Comparison of ENCODE assay signal across 1 cellular context in genomic region chr9:129802833-129803678, GRCh38.
A peak's percentile ranks its signal among the peaks of the same experiment; 100 is the strongest.
TF ChIP-seq lines count a peak whose summit lies in the region.

Gene TOR1B (plus strand): TSS chr9:129803184. CDS start chr9:129803213, 29 bp downstream.

TF ChIP-seq in K562, 482 proteins besides CTCF, POLR2A, EP300 and RAD21 (continued from another document and continues in another):
- TF ChIP-seq ATF3 (IDR thresholded peaks at IDR 0.05): no peak
- no peak for TF ChIP-seq ATF3 (CRISPR knock-in tag; conservative IDR thresholded peaks at IDR 0.05)
- peak; percentile 95 for TF ChIP-seq SAP30 (IDR thresholded peaks at IDR 0.05; ENCODE audit: borderline replicate concordance, insufficient read depth, low read depth, low read length, poor library complexity, severe bottlenecking)
- 0 out of 2 replicates have a peak, but pooled peaks have one; percentile 56 for TF ChIP-seq CBX1 (IDR thresholded peaks at IDR 0.05; ENCODE audit: low read depth)
- no peak; the same call in 1 of the 2 replicates for TF ChIP-seq TOE1 (IDR thresholded peaks at IDR 0.05; ENCODE audit: borderline replicate concordance)
- no peak; the same call in 1 of the 2 replicates for TF ChIP-seq TOE1 (CRISPR knock-in tag; IDR thresholded peaks at IDR 0.05; ENCODE audit: borderline replicate concordance, low read depth)
- TF ChIP-seq YY1 (IDR thresholded peaks at IDR 0.05; ENCODE audit: borderline replicate concordance in 1 of 3, control insufficient read depth in 1 of 3, extremely low read depth in 1 of 3, insufficient read depth in 3 of 3, insufficient read length in 1 of 3, insufficient replicate concordance in 2 of 3, low read depth in 1 of 3, low read length in 2 of 3): peak; percentile 99 to 100 (median 99)
- TF ChIP-seq ZNF316 (IDR thresholded peaks at IDR 0.05): no peak
- no peak for TF ChIP-seq ELF2 (CRISPR knock-in tag; IDR thresholded peaks at IDR 0.05)
- TF ChIP-seq STAT5B (CRISPR knock-in tag; IDR thresholded peaks at IDR 0.05): no peak
- no peak for TF ChIP-seq LARP7 (IDR thresholded peaks at IDR 0.05)
- peak; percentile 65; the same call in 1 of the 2 replicates for TF ChIP-seq VEZF1 (CRISPR knock-in tag; IDR thresholded peaks at IDR 0.05)
- no peak for TF ChIP-seq NFATC3 (IDR thresholded peaks at IDR 0.05)
- no peak for TF ChIP-seq DNMT1 (IDR thresholded peaks at IDR 0.05)
- peak; percentile 89 for TF ChIP-seq CXXC5 (CRISPR knock-in tag; IDR thresholded peaks at IDR 0.05)
- peak; percentile 78; the same call in 1 of the 2 replicates for TF ChIP-seq E2F3 (CRISPR knock-in tag; IDR thresholded peaks at IDR 0.05)
- no peak for TF ChIP-seq U2AF2 (optimal IDR thresholded peaks at IDR 0.05; ENCODE audit: low read depth, low read length)
- TF ChIP-seq ZNF780A (CRISPR knock-in tag; IDR thresholded peaks at IDR 0.05): no peak
- TF ChIP-seq ZNF436 (CRISPR knock-in tag; IDR thresholded peaks at IDR 0.05): no peak
- no peak for TF ChIP-seq HOXB6 (CRISPR knock-in tag; IDR thresholded peaks at IDR 0.05; ENCODE audit: borderline replicate concordance)
- TF ChIP-seq ZNF584 (CRISPR knock-in tag; IDR thresholded peaks at IDR 0.05; ENCODE audit: low read depth): no peak
- TF ChIP-seq TBP (optimal IDR thresholded peaks at IDR 0.05; ENCODE audit: low read depth, low read length): peak; percentile 91
- no peak for TF ChIP-seq ARHGAP35 (IDR thresholded peaks at IDR 0.05; ENCODE audit: partially characterized antibody)
- TF ChIP-seq HNRNPH1 (optimal IDR thresholded peaks at IDR 0.05; ENCODE audit: low read depth, low read length): no peak
- no peak for TF ChIP-seq STAG1 (CRISPR knock-in tag; IDR thresholded peaks at IDR 0.05; ENCODE audit: borderline replicate concordance)
- TF ChIP-seq MXI1 (IDR thresholded peaks at IDR 0.05; ENCODE audit: low read depth, low read length): peak; percentile 32; the same call in 1 of the 2 replicates
- TF ChIP-seq CREB3L1 (IDR thresholded peaks at IDR 0.05; ENCODE audit: borderline replicate concordance, low read depth): no peak; the same call in 1 of the 2 replicates
- TF ChIP-seq ZNF274 (IDR thresholded peaks at IDR 0.05; ENCODE audit: borderline replicate concordance, low read depth, low read length): no peak
- peak; percentile 22; the same call in 1 of the 2 replicates for TF ChIP-seq ATF1 (CRISPR knock-in tag; IDR thresholded peaks at IDR 0.05)
- TF ChIP-seq ATF1 (tag; IDR thresholded peaks at IDR 0.05): peak; percentile 97
- TF ChIP-seq SMAD3 (CRISPR knock-in tag; conservative IDR thresholded peaks at IDR 0.05): no peak
- TF ChIP-seq GTF2F1 (IDR thresholded peaks at IDR 0.05; ENCODE audit: low read depth, low read length): no peak; the same call in 1 of the 2 replicates
- TF ChIP-seq RB1 (IDR thresholded peaks at IDR 0.05; ENCODE audit: low read depth): peak; percentile 98
- TF ChIP-seq RNF219 (CRISPR knock-in tag; IDR thresholded peaks at IDR 0.05): no peak
- TF ChIP-seq FOXA3 (CRISPR knock-in tag; conservative IDR thresholded peaks at IDR 0.05 in 1 of 2, IDR thresholded peaks at IDR 0.05 in 1 of 2): no peak
- TF ChIP-seq ZNF408 (CRISPR knock-in tag; IDR thresholded peaks at IDR 0.05; ENCODE audit: low read depth): no peak
- no peak for TF ChIP-seq EZH2 (IDR thresholded peaks at IDR 0.05; ENCODE audit: borderline replicate concordance, low read depth, low read length)
- 0 out of 2 replicates have a peak, but pooled peaks have one; percentile 32 for TF ChIP-seq BHLHE40 (IDR thresholded peaks at IDR 0.05; ENCODE audit: low read length)
- no peak for TF ChIP-seq ZNF551 (CRISPR knock-in tag; IDR thresholded peaks at IDR 0.05)
- no peak for TF ChIP-seq ZNF75A (CRISPR knock-in tag; IDR thresholded peaks at IDR 0.05)
- TF ChIP-seq CGGBP1 (CRISPR knock-in tag; IDR thresholded peaks at IDR 0.05): no peak
- no peak for TF ChIP-seq CHCHD3 (CRISPR knock-in tag; IDR thresholded peaks at IDR 0.05)
- TF ChIP-seq NFE2 (IDR thresholded peaks at IDR 0.05; ENCODE audit: low read depth): no peak
- TF ChIP-seq KLF1 (tag; IDR thresholded peaks at IDR 0.05): peak; percentile 50; the same call in 1 of the 2 replicates
- peak; percentile 92 for TF ChIP-seq SPI1 (IDR thresholded peaks at IDR 0.05; ENCODE audit: borderline replicate concordance, low read depth, low read length)
- no peak for TF ChIP-seq IRF1 (CRISPR knock-in tag; IDR thresholded peaks at IDR 0.05; ENCODE audit: borderline replicate concordance)
- no peak; the same call in 1 of the 2 replicates for TF ChIP-seq MGA (IDR thresholded peaks at IDR 0.05)
- TF ChIP-seq TAF9B (IDR thresholded peaks at IDR 0.05; ENCODE audit: partially characterized antibody): no peak
- no peak for TF ChIP-seq ZNF174 (CRISPR knock-in tag; IDR thresholded peaks at IDR 0.05)
- TF ChIP-seq ZNF644 (tag; IDR thresholded peaks at IDR 0.05; ENCODE audit: low read depth): no peak
- no peak for TF ChIP-seq ZNF232 (CRISPR knock-in tag; IDR thresholded peaks at IDR 0.05)
- no peak for TF ChIP-seq HIVEP1 (CRISPR knock-in tag; IDR thresholded peaks at IDR 0.05)
- TF ChIP-seq ZNF3 (CRISPR knock-in tag; IDR thresholded peaks at IDR 0.05): no peak
- no peak for TF ChIP-seq HNRNPUL1 (IDR thresholded peaks at IDR 0.05; ENCODE audit: low read length)
- no peak for TF ChIP-seq BRF1 (IDR thresholded peaks at IDR 0.05; ENCODE audit: borderline replicate concordance, extremely low read depth, insufficient read length)
